Comparison of ENCODE assay signal across 8 cellular contexts in the genomic region with DNA sequence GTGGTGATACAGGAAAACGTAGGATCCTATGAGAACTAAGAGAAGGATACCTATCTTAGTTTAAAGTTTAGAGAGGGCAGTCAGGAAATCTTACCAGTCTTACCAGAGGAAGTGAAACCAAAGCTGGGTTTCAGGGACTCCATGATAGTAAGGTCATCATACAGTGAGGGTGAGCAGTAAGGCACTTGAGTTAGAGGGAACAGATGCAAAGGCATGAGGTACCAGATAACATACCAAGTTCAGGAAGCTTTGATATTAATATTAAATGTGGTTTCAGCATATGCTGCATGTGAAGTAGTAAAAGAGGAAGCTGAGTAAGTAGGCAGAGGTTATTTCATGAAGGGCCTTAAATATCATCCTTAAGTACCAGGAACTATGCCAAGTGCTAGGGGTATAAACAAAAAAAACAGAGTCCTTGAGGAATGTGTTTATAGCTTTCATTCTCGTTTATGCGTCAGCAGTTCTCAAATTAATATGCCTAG. TPM values are rescaled to one million over a fixed set of nuclear protein-coding genes. Genes with fewer than 3 reads are reported as not detected.
DNase-seq lines count a peak whose midpoint lies in the region; ATAC-seq and TF ChIP-seq lines count a peak whose summit lies in the region.

No MANE protein-coding gene starts in this region.

- no peaks in the 10 kb centered on the region for H3K9me3 ChIP-seq in OCI-LY1 (ENCODE audit: low read length)

- H3K9me2 ChIP-seq in OCI-LY1 (ENCODE audit: low read depth, low read length), result no peaks in the 10 kb centered on the region

- no peak overlapping the region for H3K4me3 ChIP-seq in OCI-LY1 (ENCODE audit: low read depth, low read length, poor library complexity, severe bottlenecking)

- no peaks in the 10 kb centered on the region for H4K20me1 ChIP-seq in OCI-LY1 (ENCODE audit: insufficient read depth, low read length)

- ATAC-seq in HG02943 (IDR thresholded peaks at IDR 0.05; ENCODE audit: low read depth, unreplicated experiment), result peak; percentile 99
- ATAC-seq in naive B cell (ENCODE audit: low read depth in 2 of 2), result peak; percentile 94 to 98

- no peak for TF ChIP-seq CTCF in OCI-LY1 (IDR thresholded peaks at IDR 0.05; ENCODE audit: low read length)

- H3K79me2 ChIP-seq in OCI-LY1 (ENCODE audit: insufficient read depth, low read length), result peaks cover 24% of the 10 kb centered on the region; the same call in 1 of the 2 replicates

- 0 out of 2 replicates have a peak overlapping the region, but pooled peaks have one; percentile 8 for H3K9ac ChIP-seq in OCI-LY1 (ENCODE audit: low read length)

- peaks cover 32% of the 10 kb centered on the region for H3K4me1 ChIP-seq in OCI-LY1 (ENCODE audit: insufficient read depth, low read length, severe bottlenecking)

- no peak overlapping the region for H3K4me3 Mint-ChIP-seq in activated T-cell treated with anti-CD3 and anti-CD28 coated beads, Interleukin-2, amount 50 U/mL, for 24 hours
- peak overlapping the region; percentile 19 to 87 (median 70) for H3K4me3 Mint-ChIP-seq in naive B cell

- H3K27ac Mint-ChIP-seq in activated T-cell treated with anti-CD3 and anti-CD28 coated beads, Interleukin-2, amount 50 U/mL, for 24 hours, result peak overlapping the region; percentile 10
- H3K27ac Mint-ChIP-seq in naive B cell, result peak overlapping the region; percentile 82 to 95 (median 89)

- no peak overlapping the region for H2AFZ ChIP-seq in OCI-LY1 (ENCODE audit: low read length)

- H3K36me3 Mint-ChIP-seq in activated T-cell treated with anti-CD3 and anti-CD28 coated beads, Interleukin-2, amount 50 U/mL, for 24 hours (ENCODE audit: low read depth), result peaks cover 17% of the 10 kb centered on the region
- H3K36me3 Mint-ChIP-seq in naive B cell, result peaks cover 3 to 7% of the 10 kb centered on the region in 2 donors

- H3K27me3 ChIP-seq in OCI-LY1 (ENCODE audit: insufficient read depth, low read length), result no peaks in the 10 kb centered on the region

- peak overlapping the region; percentile 77 for H3K27ac ChIP-seq in OCI-LY1 (ENCODE audit: low read depth, low read length, poor library complexity, severe bottlenecking)

- H3F3A ChIP-seq in OCI-LY1 (ENCODE audit: insufficient read depth, low read length), result peaks cover 10% of the 10 kb centered on the region

- H3K4me2 ChIP-seq in OCI-LY1 (ENCODE audit: low read length), result peak overlapping the region; percentile 63

- DNase-seq in activated T-cell treated with anti-CD3 and anti-CD28 coated beads, Interleukin-2, amount 50 U/mL, for 24 hours, result no peak
- no peak for DNase-seq in activated T-cell treated with anti-CD3 and anti-CD28 coated beads for 4 hours
- peak; percentile 84 for DNase-seq in naive B cell
- no peak for DNase-seq in NCI-H146 (lab: John Stamatoyannopoulos, UW)
- DNase-seq in SK-N-DZ (ENCODE audit: low spot score), result no peak
- DNase-seq in NCI-H1436 (lab: John Stamatoyannopoulos, UW), result no peak

- no peaks in the 10 kb centered on the region for H3K27me3 Mint-ChIP-seq in activated T-cell treated with anti-CD3 and anti-CD28 coated beads, Interleukin-2, amount 50 U/mL, for 24 hours
- no peaks in the 10 kb centered on the region for H3K27me3 Mint-ChIP-seq in naive B cell

- peaks cover 1% of the 10 kb centered on the region for H3K36me3 ChIP-seq in OCI-LY1 (ENCODE audit: insufficient read depth, low read length)

- peaks cover 14% of the 10 kb centered on the region for H3K4me1 Mint-ChIP-seq in activated T-cell treated with anti-CD3 and anti-CD28 coated beads, Interleukin-2, amount 50 U/mL, for 24 hours (ENCODE audit: low read depth)
- H3K4me1 Mint-ChIP-seq in naive B cell, result peaks cover 29 to 58% (median 37%) of the 10 kb centered on the region in 3 donors

- H3K9me3 Mint-ChIP-seq in activated T-cell treated with anti-CD3 and anti-CD28 coated beads, Interleukin-2, amount 50 U/mL, for 24 hours, result no peaks in the 10 kb centered on the region
- peaks cover 0 to 4% (median 0%) of the 10 kb centered on the region in 7 donors for H3K9me3 Mint-ChIP-seq in naive B cell

RNA-seq across cellular contexts. Expression of a gene that starts 16.9 kb away (rescaled TPM):
- 10 to 100 TPM; 28.9 to 63.5 (median 38.2) TPM for polyA plus RNA-seq in naive B cell (ENCODE audit: low read depth in 6 of 6)
- polyA plus RNA-seq in SK-N-DZ (2014; cell fraction: cytosol; rRNA removed), result 11.8 and 13.1 TPM in 2 replicates
- 8.6 and 8.8 TPM in 2 replicates for polyA plus RNA-seq in SK-N-DZ (2014; cell fraction: nucleus; rRNA removed)
